Comparison of ENCODE assay signal across 12 cellular contexts in genomic region chr11:5688482-5688881, GRCh38. TPM values are rescaled to one million over a fixed set of nuclear protein-coding genes. Genes with fewer than 3 reads are reported as not detected.
DNase-seq lines count a peak whose midpoint lies in the region; ATAC-seq and TF ChIP-seq lines count a peak whose summit lies in the region.
"Had no signal": no experiment of that assay in that cellular context is flagged by ENCODE, and none has a peak within 500 bp of the region (broad histone marks: within the 10 kb centered on the region; RNA-seq: fewer than 3 reads in every experiment).

No MANE protein-coding gene starts in this region.

- peak overlapping the region; percentile 91 for H3K27ac Mint-ChIP-seq in activated CD4-positive, alpha-beta T cell treated with anti-CD3 and anti-CD28 coated beads, Interleukin-2, amount 10 ng/mL, durations not matched to agents 7 days and 5 days
- H3K27ac Mint-ChIP-seq: nephron progenitor cell had no signal

- CTCF ChIA-PET in activated CD4-positive, alpha-beta T cell treated with anti-CD3 and anti-CD28 coated beads, Interleukin-2, amount 10 ng/mL, durations not matched to agents 7 days and 5 days (lab: Charles Lee): interaction anchor here (0.7 kb wide), 1 partner anchor 89 kb away, joined by 4 read pairs; no protein-coding TSS in a partner anchor

- TF ChIP-seq POLR2A in esophagus muscularis mucosa (IDR thresholded peaks at IDR 0.05; ENCODE audit: low read depth): no peak
- TF ChIP-seq POLR2A in stomach (IDR thresholded peaks at IDR 0.05): no peak

- H3K4me1 ChIP-seq in OCI-LY1 (ENCODE audit: insufficient read depth, low read length, severe bottlenecking) (peaks cover 49% of the 10 kb centered on the region), esophagus muscularis mucosa (peaks cover 10 to 59% (median 48%) of the 10 kb centered on the region in 4 donors), stomach (peaks cover 15 to 59% (median 24%) of the 10 kb centered on the region in 4 donors)

- intact Hi-C loops in esophagus muscularis mucosa (cut with DNase I) (loop anchor here (10.0 kb wide), 1 partner anchor 116 kb away; the partner anchor contains the start of gene OR52N2), stomach (cut with DNase I; ENCODE audit: low total_unique reads) (no loop called here)

- DNase-seq in activated CD4-positive, alpha-beta T cell treated with anti-CD3 and anti-CD28 coated beads, Interleukin-2, amount 10 ng/mL, durations not matched to agents 7 days and 5 days: no peak
- DNase-seq in activated CD4-positive, alpha-beta T cell treated with anti-CD3 and anti-CD28 coated beads for 48 hours: no peak
- DNase-seq in esophagus muscularis mucosa (ENCODE audit: extremely low spot score) (peak; percentile 42), stomach (no peak), MG63 (no peak), NCI-H187 (lab: John Stamatoyannopoulos, UW) (no peak)
- DNase-seq: ACHN; activated effector memory CD4-positive, alpha-beta T cell treated with anti-CD3 and anti-CD28 coated beads, Interleukin-2, amount 50 U/mL, for 16 hours; NCI-H226; nephron progenitor cell had no signal

- H3F3A ChIP-seq in OCI-LY1 (ENCODE audit: insufficient read depth, low read length): no peaks in the 10 kb centered on the region

- no peak overlapping the region for H3K4me2 ChIP-seq in OCI-LY1 (ENCODE audit: low read length)

- H3K9me3 ChIP-seq in OCI-LY1 (ENCODE audit: low read length) (no peaks in the 10 kb centered on the region), esophagus muscularis mucosa (no peaks in the 10 kb centered on the region), stomach (no peaks in the 10 kb centered on the region), MG63 (no peaks in the 10 kb centered on the region)

- ATAC-seq in GM21360 (IDR thresholded peaks at IDR 0.05; ENCODE audit: unreplicated experiment): no peak

- no peak overlapping the region for H3K9ac ChIP-seq in OCI-LY1 (ENCODE audit: low read length)

- H3K9me3 Mint-ChIP-seq in activated CD4-positive, alpha-beta T cell treated with anti-CD3 and anti-CD28 coated beads, Interleukin-2, amount 10 ng/mL, durations not matched to agents 7 days and 5 days: peaks cover 1% of the 10 kb centered on the region

- H3K79me2 ChIP-seq in OCI-LY1 (ENCODE audit: insufficient read depth, low read length): no peaks in the 10 kb centered on the region; the same call in 1 of the 2 replicates

- peaks cover 37% of the 10 kb centered on the region for H3K36me3 Mint-ChIP-seq in activated CD4-positive, alpha-beta T cell treated with anti-CD3 and anti-CD28 coated beads, Interleukin-2, amount 10 ng/mL, durations not matched to agents 7 days and 5 days (ENCODE audit: low read depth)

- peak overlapping the region; percentile 95 for H3K4me3 Mint-ChIP-seq in activated CD4-positive, alpha-beta T cell treated with anti-CD3 and anti-CD28 coated beads, Interleukin-2, amount 10 ng/mL, durations not matched to agents 7 days and 5 days
- H3K4me3 Mint-ChIP-seq: nephron progenitor cell had no signal

- H3K27me3 Mint-ChIP-seq in activated CD4-positive, alpha-beta T cell treated with anti-CD3 and anti-CD28 coated beads, Interleukin-2, amount 10 ng/mL, durations not matched to agents 7 days and 5 days: no peaks in the 10 kb centered on the region

- no peaks in the 10 kb centered on the region for H3K9me2 ChIP-seq in OCI-LY1 (ENCODE audit: low read depth, low read length)

- no peak for TF ChIP-seq EP300 in esophagus muscularis mucosa (IDR thresholded peaks at IDR 0.05)
- no peak for TF ChIP-seq EP300 in stomach (IDR thresholded peaks at IDR 0.05)

- H3K36me3 ChIP-seq in OCI-LY1 (ENCODE audit: insufficient read depth, low read length) (no peaks in the 10 kb centered on the region), esophagus muscularis mucosa (no peaks in the 10 kb centered on the region), stomach (peaks cover 0 to 4% (median 0%) of the 10 kb centered on the region in 4 donors), MG63 (no peaks in the 10 kb centered on the region)

- peaks cover 49% of the 10 kb centered on the region for H3K4me1 Mint-ChIP-seq in activated CD4-positive, alpha-beta T cell treated with anti-CD3 and anti-CD28 coated beads, Interleukin-2, amount 10 ng/mL, durations not matched to agents 7 days and 5 days

- POLR2A ChIA-PET in activated CD4-positive, alpha-beta T cell treated with anti-CD3 and anti-CD28 coated beads, Interleukin-2, amount 10 ng/mL, durations not matched to agents 7 days and 5 days (lab: Charles Lee): interaction anchor here (0.5 to 0.6 kb wide), 2 partner anchors 64 to 88 kb away, joined by 3 to 6 read pairs; no protein-coding TSS in a partner anchor

- no peak overlapping the region for H3K4me3 ChIP-seq in OCI-LY1 (ENCODE audit: low read depth, low read length, poor library complexity, severe bottlenecking)
- no peak overlapping the region for H3K4me3 ChIP-seq in esophagus muscularis mucosa
- no peak overlapping the region for H3K4me3 ChIP-seq in stomach
- no peak overlapping the region for H3K4me3 ChIP-seq in MG63

- H3K27me3 ChIP-seq in OCI-LY1 (ENCODE audit: insufficient read depth, low read length) (no peaks in the 10 kb centered on the region), esophagus muscularis mucosa (no peaks in the 10 kb centered on the region), stomach (no peaks in the 10 kb centered on the region), MG63 (no peaks in the 10 kb centered on the region)

- no peak for TF ChIP-seq CTCF in OCI-LY1 (IDR thresholded peaks at IDR 0.05; ENCODE audit: low read length)
- TF ChIP-seq CTCF in esophagus muscularis mucosa (IDR thresholded peaks at IDR 0.05): no peak
- no peak for TF ChIP-seq CTCF in stomach (IDR thresholded peaks at IDR 0.05)

- H3K27ac ChIP-seq in OCI-LY1 (ENCODE audit: low read depth, low read length, poor library complexity, severe bottlenecking) (peak overlapping the region; percentile 93), esophagus muscularis mucosa (replicated peaks in 1 of 4) (peak overlapping the region; percentile 81 to 89 (median 85)), stomach (peak overlapping the region in 4 of 5 donors; percentile 84 to 93 (median 86))

- no peak overlapping the region for H2AFZ ChIP-seq in OCI-LY1 (ENCODE audit: low read length)

- no peaks in the 10 kb centered on the region for H4K20me1 ChIP-seq in OCI-LY1 (ENCODE audit: insufficient read depth, low read length)

- WGBS in esophagus muscularis mucosa: 100% methylated on average over 1 of the region's 1 CpG
- WGBS in stomach, 5 donors: 95 to 100% (median 95%) methylated on average over 1 of the region's 1 CpG

RNA-seq across cellular contexts. Expression of gene TRIM22, which starts 1.1 kb away (rescaled TPM):
- 100 to 1,000 TPM; 317 to 367 TPM for total RNA-seq in activated CD4-positive, alpha-beta T cell treated with anti-CD3 and anti-CD28 coated beads, Interleukin-2, amount 10 ng/mL, durations not matched to agents 7 days and 5 days
- 10 to 100 TPM; 27.1 to 46.6 (median 36.7) TPM for total RNA-seq in esophagus muscularis mucosa
- 100 to 1,000 TPM in 1 of 5 donors, 10 to 100 TPM in 4; 34.8 to 131 (median 39.1) TPM for total RNA-seq in stomach
- 10 to 100 TPM; 12.4 to 39.4 (median 14.4) TPM for polyA plus RNA-seq in stomach
- total RNA-seq in MG63 (2014; rRNA removed; shearing (Covaris generic); ENCODE audit: low replicate concordance): 1.7 and 8.8 TPM in 2 replicates

RNA-seq across cellular contexts. Expression of gene TRIM5, which starts 3.6 kb away (rescaled TPM):
- 10 to 100 TPM; 26.2 to 31.1 TPM for total RNA-seq in activated CD4-positive, alpha-beta T cell treated with anti-CD3 and anti-CD28 coated beads, Interleukin-2, amount 10 ng/mL, durations not matched to agents 7 days and 5 days
- total RNA-seq in esophagus muscularis mucosa: 10 to 100 TPM; 15.9 to 21.5 (median 16.6) TPM
- 10 to 100 TPM in 4 of 5 donors, not detected in 1; 12.6 to 81.4 (median 28.0) TPM for total RNA-seq in stomach
- 1 to 10 TPM; 4.2 to 9.5 (median 9.0) TPM for polyA plus RNA-seq in stomach
- 29.9 and 33.9 TPM in 2 replicates for total RNA-seq in MG63 (2014; rRNA removed; shearing (Covaris generic); ENCODE audit: low replicate concordance)

RNA-seq across cellular contexts. Expression of gene OR56B1, which starts 47.8 kb away (rescaled TPM):
- under 1 TPM; 0.31 to 0.40 TPM for total RNA-seq in activated CD4-positive, alpha-beta T cell treated with anti-CD3 and anti-CD28 coated beads, Interleukin-2, amount 10 ng/mL, durations not matched to agents 7 days and 5 days
- not detected for total RNA-seq in esophagus muscularis mucosa
- under 1 TPM in 1 of 5 donors, not detected in 4; 0.18 TPM for total RNA-seq in stomach
- not detected for polyA plus RNA-seq in stomach
- not detected in 2 replicates for total RNA-seq in MG63 (2014; rRNA removed; shearing (Covaris generic); ENCODE audit: low replicate concordance)
